ENCODE assay signal across 20 cellular contexts in the genomic region with DNA sequence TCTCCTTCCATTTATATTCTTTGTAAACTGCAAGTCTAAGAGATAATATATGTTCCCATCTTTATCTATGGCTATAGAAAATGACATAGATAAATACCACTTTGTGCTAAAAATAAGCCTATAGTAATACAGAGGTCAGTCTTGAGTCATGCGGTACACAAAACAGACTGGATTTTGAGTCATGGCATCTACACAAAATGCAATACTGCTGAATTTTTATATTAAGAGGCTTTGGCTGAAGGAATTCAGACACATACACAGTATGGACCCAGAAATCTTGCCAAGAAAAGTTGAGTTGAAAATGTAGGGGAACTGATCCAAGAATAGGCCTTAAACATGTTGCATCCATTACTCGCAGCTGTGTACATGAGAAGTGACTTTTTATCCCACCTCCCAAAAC.
DNase-seq lines count a peak whose midpoint lies in the region; ATAC-seq and TF ChIP-seq lines count a peak whose summit lies in the region.
"Had no signal": no experiment of that assay in that cellular context is flagged by ENCODE, and none has a peak within 500 bp of the region (broad histone marks: within the 10 kb centered on the region; RNA-seq: fewer than 3 reads in every experiment).

No MANE protein-coding gene starts in this region.

- no peaks in the 10 kb centered on the region for H3K36me3 ChIP-seq in fibroblast of lung (ENCODE audit: control insufficient read depth, insufficient read depth, low read length)
- no peaks in the 10 kb centered on the region for H3K36me3 ChIP-seq in left ventricle myocardium inferior
- H3K36me3 ChIP-seq: BE2C, SJSA1 had no signal

- H3K4me1 ChIP-seq in fibroblast of lung (ENCODE audit: control insufficient read depth, extremely low read depth, insufficient read depth, low read length), result no peaks in the 10 kb centered on the region
- H3K4me1 ChIP-seq in left ventricle myocardium inferior, result no peaks in the 10 kb centered on the region
- H3K4me1 ChIP-seq: BE2C, SJSA1 had no signal

- H2AFZ ChIP-seq in fibroblast of lung (ENCODE audit: low read length), result no peak overlapping the region

- no peaks in the 10 kb centered on the region for H3K79me2 ChIP-seq in fibroblast of lung (ENCODE audit: control insufficient read depth, insufficient read depth, low read length)

- no peaks in the 10 kb centered on the region for H3K27me3 Mint-ChIP-seq in mesothelial cell of epicardium (ENCODE audit: low read depth)
- no peaks in the 10 kb centered on the region for H3K27me3 Mint-ChIP-seq in nephron progenitor cell (ENCODE audit: low read depth, poor library complexity)
- H3K27me3 Mint-ChIP-seq: CD4-positive, alpha-beta memory T cell had no signal

- H3K4me2 ChIP-seq in fibroblast of lung (ENCODE audit: extremely low read depth, insufficient read depth, low read length), result no peak overlapping the region

- H3K36me3 Mint-ChIP-seq in mesothelial cell of epicardium (no peaks in the 10 kb centered on the region), nephron progenitor cell (ENCODE audit: low read depth) (peaks cover 6% of the 10 kb centered on the region)
- H3K36me3 Mint-ChIP-seq: CD4-positive, alpha-beta memory T cell had no signal

- H3K27me3 ChIP-seq in fibroblast of lung (ENCODE audit: control insufficient read depth, insufficient read depth, low read length), result no peaks in the 10 kb centered on the region
- H3K27me3 ChIP-seq in left ventricle myocardium inferior (ENCODE audit: low read depth), result no peaks in the 10 kb centered on the region
- H3K27me3 ChIP-seq: BE2C, SJSA1 had no signal

- TF ChIP-seq CTCF in fibroblast of lung (conservative IDR thresholded peaks at IDR 0.05 in 1 of 2, IDR thresholded peaks at IDR 0.05 in 1 of 2; ENCODE audit: low read depth in 1 of 2, low read length in 2 of 2), result no peak
- TF ChIP-seq CTCF in mesothelial cell of epicardium (IDR thresholded peaks at IDR 0.05; ENCODE audit: unreplicated experiment), result no peak
- no peak for TF ChIP-seq CTCF in nephron progenitor cell (IDR thresholded peaks at IDR 0.05)
- TF ChIP-seq CTCF in left ventricle myocardium inferior (IDR thresholded peaks at IDR 0.05; ENCODE audit: borderline replicate concordance), result no peak

- no peaks in the 10 kb centered on the region for H3K9me3 ChIP-seq in fibroblast of lung (ENCODE audit: control insufficient read depth, insufficient read depth, low read depth, low read length)
- no peaks in the 10 kb centered on the region for H3K9me3 ChIP-seq in left ventricle myocardium inferior (replicated peaks)
- H3K9me3 ChIP-seq: BE2C, SJSA1 had no signal

- intact Hi-C loops in left ventricle myocardium inferior (cut with micrococcal nuclease), result no loop called here

- DNase-seq in ELR (ENCODE audit: low read depth) (peak; percentile 8), amniotic epithelial cell (ENCODE audit: low read depth) (peak; percentile 65), fibroblast of lung (ENCODE audit: low read depth in 2 of 2) (peak; percentile 53 to 87), mesothelial cell of epicardium (ENCODE audit: low spot score in 2 of 2, unreplicated experiment in 2 of 2) (no peak), Ammon's horn (ENCODE audit: low spot score) (no peak), nephron progenitor cell (no peak), left ventricle myocardium inferior (no peak)
- DNase-seq: BE2C; CD4-positive, alpha-beta memory T cell; DMS79 treated with DMSO at 0.1 percent for 48 hours; GF-D8; Kasumi-1; MV-4-11; NCI-H2107; NCI-H69; NK-92 treated with Interleukin-12 subunit alpha and Interleukin-12 subunit beta, amount 100 ng/mL, for 24 hours; OCI-M1 had no signal

- H4K20me1 ChIP-seq in fibroblast of lung (ENCODE audit: control insufficient read depth, extremely low read depth, insufficient read depth, low read length), result no peaks in the 10 kb centered on the region

- H3K27ac Mint-ChIP-seq in mesothelial cell of epicardium, result peak overlapping the region; percentile 41
- H3K27ac Mint-ChIP-seq in nephron progenitor cell, result no peak overlapping the region
- H3K27ac Mint-ChIP-seq: CD4-positive, alpha-beta memory T cell had no signal

- no peak overlapping the region for H3K9ac ChIP-seq in fibroblast of lung (ENCODE audit: insufficient read depth, low read length)

- H3K4me1 Mint-ChIP-seq in mesothelial cell of epicardium, result peaks cover 27% of the 10 kb centered on the region
- H3K4me1 Mint-ChIP-seq in nephron progenitor cell, result no peaks in the 10 kb centered on the region
- H3K4me1 Mint-ChIP-seq: CD4-positive, alpha-beta memory T cell had no signal

- H3K27ac ChIP-seq in fibroblast of lung (ENCODE audit: insufficient read depth, low read length) (no peak overlapping the region), left ventricle myocardium inferior (replicated peaks) (no peak overlapping the region)
- H3K27ac ChIP-seq: SJSA1 had no signal

- no peaks in the 10 kb centered on the region for H3K9me3 Mint-ChIP-seq in mesothelial cell of epicardium
- no peaks in the 10 kb centered on the region for H3K9me3 Mint-ChIP-seq in nephron progenitor cell

- H3K4me3 Mint-ChIP-seq in mesothelial cell of epicardium (no peak overlapping the region), nephron progenitor cell (no peak overlapping the region)
- H3K4me3 Mint-ChIP-seq: CD4-positive, alpha-beta memory T cell had no signal

- ATAC-seq in GM21825 (IDR thresholded peaks at IDR 0.05; ENCODE audit: unreplicated experiment), result no peak
- ATAC-seq: HepG2 had no signal

- H3K4me3 ChIP-seq in fibroblast of lung (replicated peaks in 1 of 4; ENCODE audit: control extremely low read depth in 1 of 4, insufficient read depth in 1 of 4, low read depth in 3 of 4, low read length in 4 of 4) (no peak overlapping the region), left ventricle myocardium inferior (no peak overlapping the region)
- H3K4me3 ChIP-seq: SJSA1 had no signal

Comparison
In these comparisons a context has a peak if more than half of its experiments do, and no peak if none do; other contexts are left out.
1. DNase-seq: peak in ELR (single experiment), amniotic epithelial cell (single experiment) and fibroblast of lung (2 of 2); none in mesothelial cell of epicardium (0 of 2), Ammon's horn (single experiment), nephron progenitor cell (single experiment) and left ventricle myocardium inferior (single experiment).